8 cellular contexts compared by ENCODE assay signal in the genomic region with DNA sequence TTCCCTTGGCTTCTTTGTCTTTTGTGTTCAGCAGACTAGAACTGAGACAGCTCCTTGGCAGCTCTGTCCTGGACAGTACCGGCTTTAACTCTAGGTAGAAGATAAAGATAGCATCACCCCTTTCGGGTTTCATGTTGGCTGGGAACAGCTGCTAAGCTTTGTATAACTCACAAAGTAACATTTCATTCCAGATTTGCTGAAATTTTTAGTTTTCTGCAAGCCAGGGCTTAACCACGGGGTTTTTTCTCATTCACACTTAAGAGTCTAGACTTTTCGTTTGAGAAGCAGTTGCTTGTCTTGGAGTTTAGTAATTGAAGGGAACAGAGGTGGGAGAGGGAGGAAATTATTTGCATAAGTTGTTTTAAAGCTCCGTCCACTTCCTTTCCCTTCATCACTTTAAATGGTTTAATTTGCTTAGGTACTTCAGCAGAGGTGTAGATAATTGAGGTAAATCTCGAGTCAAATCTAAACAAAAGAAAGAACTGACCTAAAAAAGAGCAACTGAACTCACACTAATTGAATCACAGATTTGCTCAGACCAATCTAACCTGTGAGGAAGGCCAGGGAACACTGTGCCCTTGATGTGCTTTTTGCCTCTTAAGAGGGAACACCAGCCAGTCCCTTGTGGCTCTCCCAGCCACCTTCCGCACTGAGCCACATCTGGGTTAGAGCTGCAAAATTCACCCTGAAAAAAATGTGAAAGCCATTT. TPM values are rescaled to one million over a fixed set of nuclear protein-coding genes. Genes with fewer than 3 reads are reported as not detected.
A peak's percentile ranks its signal among the peaks of the same experiment; 100 is the strongest.
DNase-seq lines count a peak whose midpoint lies in the region; ATAC-seq and TF ChIP-seq lines count a peak whose summit lies in the region.

No MANE protein-coding gene starts in this region.

- H3K9me3 ChIP-seq in vagina = no peaks in the 10 kb centered on the region

- peak; percentile 42 for ATAC-seq in HG03095 (IDR thresholded peaks at IDR 0.05; ENCODE audit: unreplicated experiment)
- no peak for ATAC-seq in stimulated activated naive B cell treated with anti-CD40 and anti-IgM and Interleukin-4, amounts not matched to agents 10 μg/mL and 1 μg/mL and 100 μg/mL, for 72 hours (replicated peaks)

- no peaks in the 10 kb centered on the region for H3K36me3 ChIP-seq in vagina

- H3K4me1 Mint-ChIP-seq in activated CD4-positive, alpha-beta T cell treated with anti-CD3 and anti-CD28 coated beads, Interleukin-2, amount 10 ng/mL, durations not matched to agents 7 days and 5 days = peaks cover 62% of the 10 kb centered on the region
- peaks cover 86% of the 10 kb centered on the region for H3K4me1 Mint-ChIP-seq in dendritic cell treated with granulocyte-macrophage colony-stimulating factor and Interleukin-4, amounts not matched to agents 40 ng/mL and 50 ng/mL, for 4 days (ENCODE audit: low read depth)
- H3K4me1 Mint-ChIP-seq in stimulated activated naive B cell treated with anti-CD40 and anti-IgM and Interleukin-4, amounts not matched to agents 10 μg/mL and 1 μg/mL and 100 μg/mL, for 72 hours = peaks cover 59 to 91% of the 10 kb centered on the region in 2 donors
- H3K4me1 Mint-ChIP-seq in activated T-helper 1 cell treated with anti-CD3 and anti-CD28 coated beads, Interleukin-12 subunit alpha, Interleukin-12 subunit beta, Interleukin-2, Interleukin-4 antibody, amounts not matched to agents 30 ng/mL and 10 ng/mL and 1 ng/mL, durations not matched to agents 14 hours and 24 hours and 36 hours (ENCODE audit: low read depth) = peaks cover 41% of the 10 kb centered on the region

- POLR2A ChIA-PET in activated CD4-positive, alpha-beta T cell treated with anti-CD3 and anti-CD28 coated beads, Interleukin-2, amount 10 ng/mL, durations not matched to agents 7 days and 5 days (lab: Charles Lee) = no interaction called here

- intact Hi-C loops in dendritic cell treated with granulocyte-macrophage colony-stimulating factor and Interleukin-4, amounts not matched to agents 40 ng/mL and 50 ng/mL, for 4 days (cut with micrococcal nuclease) = no loop called here
- intact Hi-C loops in activated T-helper 1 cell treated with anti-CD3 and anti-CD28 coated beads, Interleukin-12 subunit alpha, Interleukin-12 subunit beta, Interleukin-2, Interleukin-4 antibody, amounts not matched to agents 30 ng/mL and 10 ng/mL and 1 ng/mL, durations not matched to agents 14 hours and 24 hours and 36 hours (cut with micrococcal nuclease) = loop anchor here (1.0 kb wide), 1 partner anchor 10 kb away; no protein-coding TSS in a partner anchor
- intact Hi-C loops in vagina (cut with DNase I) = no loop called here

- CTCF ChIA-PET in activated CD4-positive, alpha-beta T cell treated with anti-CD3 and anti-CD28 coated beads, Interleukin-2, amount 10 ng/mL, durations not matched to agents 7 days and 5 days (lab: Charles Lee) = interaction anchor here (0.6 to 2.3 kb wide), 3 partner anchors 11 to 327 kb away, joined by 3 to 5 read pairs (median 4); no protein-coding TSS in a partner anchor

- no peak for DNase-seq in activated CD4-positive, alpha-beta T cell treated with anti-CD3 and anti-CD28 coated beads, Interleukin-2, amount 10 ng/mL, durations not matched to agents 7 days and 5 days
- DNase-seq in activated CD4-positive, alpha-beta T cell treated with anti-CD3 and anti-CD28 coated beads, Interleukin-2, amount 50 U/mL, for 1 hour = no peak
- DNase-seq in stimulated activated naive B cell treated with anti-CD40 and anti-IgM and Interleukin-4, amounts not matched to agents 10 μg/mL and 1 μg/mL and 100 μg/mL, for 72 hours = no peak
- no peak for DNase-seq in activated T-helper 1 cell treated with anti-CD3 and anti-CD28 coated beads, Interleukin-12 subunit alpha, Interleukin-12 subunit beta, Interleukin-2, Interleukin-4 antibody, amounts not matched to agents 30 ng/mL and 10 ng/mL and 1 ng/mL, durations not matched to agents 14 hours and 24 hours and 36 hours (ENCODE audit: low spot score)
- DNase-seq in NCI-H82 (lab: John Stamatoyannopoulos, UW) = no peak
- no peak for DNase-seq in vagina (ENCODE audit: extremely low spot score in 2 of 2)

- TF ChIP-seq CTCF in vagina (IDR thresholded peaks at IDR 0.05) = no peak

- peaks cover 12% of the 10 kb centered on the region for H3K36me3 Mint-ChIP-seq in activated CD4-positive, alpha-beta T cell treated with anti-CD3 and anti-CD28 coated beads, Interleukin-2, amount 10 ng/mL, durations not matched to agents 7 days and 5 days (ENCODE audit: low read depth)
- peaks cover 79% of the 10 kb centered on the region for H3K36me3 Mint-ChIP-seq in dendritic cell treated with granulocyte-macrophage colony-stimulating factor and Interleukin-4, amounts not matched to agents 40 ng/mL and 50 ng/mL, for 4 days (ENCODE audit: low read depth)
- H3K36me3 Mint-ChIP-seq in stimulated activated naive B cell treated with anti-CD40 and anti-IgM and Interleukin-4, amounts not matched to agents 10 μg/mL and 1 μg/mL and 100 μg/mL, for 72 hours = peaks cover 14 to 22% of the 10 kb centered on the region in 2 donors
- H3K36me3 Mint-ChIP-seq in activated T-helper 1 cell treated with anti-CD3 and anti-CD28 coated beads, Interleukin-12 subunit alpha, Interleukin-12 subunit beta, Interleukin-2, Interleukin-4 antibody, amounts not matched to agents 30 ng/mL and 10 ng/mL and 1 ng/mL, durations not matched to agents 14 hours and 24 hours and 36 hours (ENCODE audit: low read depth) = peaks cover 1% of the 10 kb centered on the region

- H3K4me3 Mint-ChIP-seq in activated CD4-positive, alpha-beta T cell treated with anti-CD3 and anti-CD28 coated beads, Interleukin-2, amount 10 ng/mL, durations not matched to agents 7 days and 5 days = no peak overlapping the region
- H3K4me3 Mint-ChIP-seq in dendritic cell treated with granulocyte-macrophage colony-stimulating factor and Interleukin-4, amounts not matched to agents 40 ng/mL and 50 ng/mL, for 4 days = no peak overlapping the region
- peak overlapping the region; percentile 54 to 55 for H3K4me3 Mint-ChIP-seq in stimulated activated naive B cell treated with anti-CD40 and anti-IgM and Interleukin-4, amounts not matched to agents 10 μg/mL and 1 μg/mL and 100 μg/mL, for 72 hours
- H3K4me3 Mint-ChIP-seq in activated T-helper 1 cell treated with anti-CD3 and anti-CD28 coated beads, Interleukin-12 subunit alpha, Interleukin-12 subunit beta, Interleukin-2, Interleukin-4 antibody, amounts not matched to agents 30 ng/mL and 10 ng/mL and 1 ng/mL, durations not matched to agents 14 hours and 24 hours and 36 hours = no peak overlapping the region

- no peak overlapping the region for H3K27ac ChIP-seq in vagina

- H3K27me3 Mint-ChIP-seq in activated CD4-positive, alpha-beta T cell treated with anti-CD3 and anti-CD28 coated beads, Interleukin-2, amount 10 ng/mL, durations not matched to agents 7 days and 5 days = no peaks in the 10 kb centered on the region
- no peaks in the 10 kb centered on the region for H3K27me3 Mint-ChIP-seq in dendritic cell treated with granulocyte-macrophage colony-stimulating factor and Interleukin-4, amounts not matched to agents 40 ng/mL and 50 ng/mL, for 4 days
- H3K27me3 Mint-ChIP-seq in stimulated activated naive B cell treated with anti-CD40 and anti-IgM and Interleukin-4, amounts not matched to agents 10 μg/mL and 1 μg/mL and 100 μg/mL, for 72 hours = no peaks in the 10 kb centered on the region
- H3K27me3 Mint-ChIP-seq in activated T-helper 1 cell treated with anti-CD3 and anti-CD28 coated beads, Interleukin-12 subunit alpha, Interleukin-12 subunit beta, Interleukin-2, Interleukin-4 antibody, amounts not matched to agents 30 ng/mL and 10 ng/mL and 1 ng/mL, durations not matched to agents 14 hours and 24 hours and 36 hours (ENCODE audit: insufficient read depth) = no peaks in the 10 kb centered on the region

- H3K4me3 ChIP-seq in vagina = no peak overlapping the region

- H3K27ac Mint-ChIP-seq in activated CD4-positive, alpha-beta T cell treated with anti-CD3 and anti-CD28 coated beads, Interleukin-2, amount 10 ng/mL, durations not matched to agents 7 days and 5 days = peak overlapping the region; percentile 54
- H3K27ac Mint-ChIP-seq in dendritic cell treated with granulocyte-macrophage colony-stimulating factor and Interleukin-4, amounts not matched to agents 40 ng/mL and 50 ng/mL, for 4 days = peak overlapping the region; percentile 90
- H3K27ac Mint-ChIP-seq in stimulated activated naive B cell treated with anti-CD40 and anti-IgM and Interleukin-4, amounts not matched to agents 10 μg/mL and 1 μg/mL and 100 μg/mL, for 72 hours = peak overlapping the region; percentile 96
- no peak overlapping the region for H3K27ac Mint-ChIP-seq in activated T-helper 1 cell treated with anti-CD3 and anti-CD28 coated beads, Interleukin-12 subunit alpha, Interleukin-12 subunit beta, Interleukin-2, Interleukin-4 antibody, amounts not matched to agents 30 ng/mL and 10 ng/mL and 1 ng/mL, durations not matched to agents 14 hours and 24 hours and 36 hours

- H3K27me3 ChIP-seq in vagina = no peaks in the 10 kb centered on the region

- peaks cover 82% of the 10 kb centered on the region for H3K4me1 ChIP-seq in vagina

- TF ChIP-seq POLR2A in vagina (IDR thresholded peaks at IDR 0.05) = no peak

- no peaks in the 10 kb centered on the region for H3K9me3 Mint-ChIP-seq in activated CD4-positive, alpha-beta T cell treated with anti-CD3 and anti-CD28 coated beads, Interleukin-2, amount 10 ng/mL, durations not matched to agents 7 days and 5 days
- no peaks in the 10 kb centered on the region for H3K9me3 Mint-ChIP-seq in dendritic cell treated with granulocyte-macrophage colony-stimulating factor and Interleukin-4, amounts not matched to agents 40 ng/mL and 50 ng/mL, for 4 days
- no peaks in the 10 kb centered on the region for H3K9me3 Mint-ChIP-seq in stimulated activated naive B cell treated with anti-CD40 and anti-IgM and Interleukin-4, amounts not matched to agents 10 μg/mL and 1 μg/mL and 100 μg/mL, for 72 hours
- no peaks in the 10 kb centered on the region for H3K9me3 Mint-ChIP-seq in activated T-helper 1 cell treated with anti-CD3 and anti-CD28 coated beads, Interleukin-12 subunit alpha, Interleukin-12 subunit beta, Interleukin-2, Interleukin-4 antibody, amounts not matched to agents 30 ng/mL and 10 ng/mL and 1 ng/mL, durations not matched to agents 14 hours and 24 hours and 36 hours

RNA-seq across cellular contexts. Expression of a gene that starts 48.3 kb away (rescaled TPM):
- total RNA-seq in activated CD4-positive, alpha-beta T cell treated with anti-CD3 and anti-CD28 coated beads, Interleukin-2, amount 10 ng/mL, durations not matched to agents 7 days and 5 days = 10 to 100 TPM; 27.2 to 30.1 TPM
- total RNA-seq in activated T-helper 1 cell treated with anti-CD3 and anti-CD28 coated beads, Interleukin-12 subunit alpha, Interleukin-12 subunit beta, Interleukin-2, Interleukin-4 antibody, amounts not matched to agents 30 ng/mL and 10 ng/mL and 1 ng/mL, durations not matched to agents 14 hours and 24 hours and 36 hours = 12.3 and 12.7 TPM in 2 replicates
- total RNA-seq in vagina = 57.2 TPM

Comparison
In these comparisons a context has a peak if more than half of its experiments do, and no peak if none do; other contexts are left out.
1. H3K4me3 Mint-ChIP-seq: peak in stimulated activated naive B cell treated with anti-CD40 and anti-IgM and Interleukin-4, amounts not matched to agents 10 μg/mL and 1 μg/mL and 100 μg/mL, for 72 hours (2 of 2); none in activated CD4-positive, alpha-beta T cell treated with anti-CD3 and anti-CD28 coated beads, Interleukin-2, amount 10 ng/mL, durations not matched to agents 7 days and 5 days (single experiment), dendritic cell treated with granulocyte-macrophage colony-stimulating factor and Interleukin-4, amounts not matched to agents 40 ng/mL and 50 ng/mL, for 4 days (single experiment) and activated T-helper 1 cell treated with anti-CD3 and anti-CD28 coated beads, Interleukin-12 subunit alpha, Interleukin-12 subunit beta, Interleukin-2, Interleukin-4 antibody, amounts not matched to agents 30 ng/mL and 10 ng/mL and 1 ng/mL, durations not matched to agents 14 hours and 24 hours and 36 hours (single experiment).